In the genomic region with DNA sequence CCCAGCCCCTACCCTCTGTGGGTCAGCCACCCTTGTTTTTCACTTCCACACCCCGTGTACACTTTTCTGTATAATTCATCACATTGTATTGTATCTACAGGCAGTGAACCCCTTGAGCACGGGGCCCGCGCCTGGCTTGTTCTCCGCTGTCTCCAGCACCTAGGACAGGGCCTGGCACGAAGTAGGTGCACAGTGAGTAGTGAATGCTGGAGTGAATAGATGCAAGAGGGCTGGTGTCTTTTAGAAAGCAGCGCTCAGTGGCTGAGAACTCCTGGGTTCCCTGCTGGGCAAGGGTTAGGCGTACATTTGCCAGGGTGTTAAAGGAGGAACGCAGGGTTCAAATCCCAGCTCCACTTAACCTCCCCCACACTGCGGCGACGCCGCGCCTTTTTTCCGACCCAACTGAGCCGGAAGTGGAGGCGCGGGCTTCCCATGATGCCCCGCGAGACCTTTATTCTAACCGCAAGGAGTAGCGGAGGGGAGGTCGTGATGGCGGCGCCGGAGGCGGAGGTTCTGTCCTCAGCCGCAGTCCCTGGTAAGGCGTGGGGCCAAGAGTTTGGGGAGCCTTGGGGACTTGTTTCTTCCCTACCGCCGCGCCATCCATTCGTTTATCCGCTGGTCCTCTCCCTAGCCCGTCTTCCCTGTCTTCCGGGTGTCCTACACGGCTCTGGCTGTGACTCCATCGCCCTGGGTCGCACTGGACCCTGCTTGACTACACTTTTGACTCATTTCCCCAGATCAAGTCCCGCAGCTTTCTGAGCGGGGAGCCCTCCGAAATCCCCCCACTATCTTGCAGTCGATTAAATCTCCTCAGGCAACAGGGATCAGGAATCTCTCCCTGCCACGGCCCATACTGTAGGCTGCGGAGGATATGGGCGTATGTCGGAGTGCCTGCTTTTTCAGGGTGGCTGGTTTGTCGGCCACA, we compare ENCODE assay signal across 8 cellular contexts. TPM values are rescaled to one million over a fixed set of nuclear protein-coding genes. Genes with fewer than 3 reads are reported as not detected.
DNase-seq lines count a peak whose midpoint lies in the region; ATAC-seq and TF ChIP-seq lines count a peak whose summit lies in the region.

A gene with protein sequence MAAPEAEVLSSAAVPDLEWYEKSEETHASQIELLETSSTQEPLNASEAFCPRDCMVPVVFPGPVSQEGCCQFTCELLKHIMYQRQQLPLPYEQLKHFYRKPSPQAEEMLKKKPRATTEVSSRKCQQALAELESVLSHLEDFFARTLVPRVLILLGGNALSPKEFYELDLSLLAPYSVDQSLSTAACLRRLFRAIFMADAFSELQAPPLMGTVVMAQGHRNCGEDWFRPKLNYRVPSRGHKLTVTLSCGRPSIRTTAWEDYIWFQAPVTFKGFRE (plus strand): TSS at position 454 of the 925 bp plus-strand sequence. CDS start 36 bp downstream, at position 490.

- no peak for TF ChIP-seq CTCF in BJ (IDR thresholded peaks at IDR 0.05; ENCODE audit: insufficient read depth, low read depth, low read length)
- no peak for TF ChIP-seq CTCF in coronary artery (IDR thresholded peaks at IDR 0.05)

- H3K27ac Mint-ChIP-seq in activated CD4-positive, alpha-beta T cell treated with anti-CD3 and anti-CD28 coated beads, Interleukin-2, amount 10 ng/mL, durations not matched to agents 7 days and 5 days = peak within 1 kb of the TSS; percentile 93

- H3K4me3 ChIP-seq in BJ (ENCODE audit: low read depth, low read length) = peak within 1 kb of the TSS; percentile 64
- H3K4me3 ChIP-seq in coronary artery = peak within 1 kb of the TSS; percentile 96

- H3K36me3 Mint-ChIP-seq in activated CD4-positive, alpha-beta T cell treated with anti-CD3 and anti-CD28 coated beads, Interleukin-2, amount 10 ng/mL, durations not matched to agents 7 days and 5 days (ENCODE audit: low read depth) = peaks cover 41% of the 10 kb centered on the region

- peak within 1 kb of the TSS; percentile 98 for H3K4me3 Mint-ChIP-seq in activated CD4-positive, alpha-beta T cell treated with anti-CD3 and anti-CD28 coated beads, Interleukin-2, amount 10 ng/mL, durations not matched to agents 7 days and 5 days

- DNase-seq in BJ (ENCODE audit: low read depth) = no peak
- DNase-seq in NCI-H69 (lab: John Stamatoyannopoulos, UW) = peak; percentile 95
- peak; percentile 91 for DNase-seq in activated CD4-positive, alpha-beta T cell treated with anti-CD3 and anti-CD28 coated beads, Interleukin-2, amount 10 ng/mL, durations not matched to agents 7 days and 5 days
- DNase-seq in coronary artery (ENCODE audit: low spot score) = peak; percentile 87
- DNase-seq in left lobe of liver (ENCODE audit: low spot score) = peak; percentile 88
- DNase-seq in stimulated activated CD4-positive, alpha-beta T cell treated with anti-CD3 and anti-CD28 coated beads, Interleukin-2, amount 100 ng/mL, for 24 hours = peak; percentile 89 to 90

- peaks cover 6% of the 10 kb centered on the region for H3K36me3 ChIP-seq in BJ (ENCODE audit: control insufficient read depth, insufficient read depth, low read length)

- ATAC-seq in GM19328 (IDR thresholded peaks at IDR 0.05; ENCODE audit: unreplicated experiment) (peak; percentile 68), HG03521 (IDR thresholded peaks at IDR 0.05; ENCODE audit: unreplicated experiment) (peak; percentile 70), left lobe of liver (peak; percentile 94)

- no peaks in the 10 kb centered on the region for H3K27me3 Mint-ChIP-seq in activated CD4-positive, alpha-beta T cell treated with anti-CD3 and anti-CD28 coated beads, Interleukin-2, amount 10 ng/mL, durations not matched to agents 7 days and 5 days

- CTCF ChIA-PET in BJ (lab: Yijun Ruan, JAX) = interaction anchor here (1.2 to 1.4 kb wide), 2 partner anchors 28 to 443 kb away, joined by 3 to 4 read pairs; no protein-coding TSS in a partner anchor
- CTCF ChIA-PET in activated CD4-positive, alpha-beta T cell treated with anti-CD3 and anti-CD28 coated beads, Interleukin-2, amount 10 ng/mL, durations not matched to agents 7 days and 5 days (lab: Charles Lee) = interaction anchor here (2.0 to 2.8 kb wide), 3 partner anchors 10 to 134 kb away, joined by 6 to 11 read pairs (median 11); a partner anchor contains a TSS

- peak within 1 kb of the TSS; percentile 55 to 93 for H3K27ac ChIP-seq in coronary artery

- H3K9me3 Mint-ChIP-seq in activated CD4-positive, alpha-beta T cell treated with anti-CD3 and anti-CD28 coated beads, Interleukin-2, amount 10 ng/mL, durations not matched to agents 7 days and 5 days = no peaks in the 10 kb centered on the region

- peaks cover 50% of the 10 kb centered on the region for H3K4me1 Mint-ChIP-seq in activated CD4-positive, alpha-beta T cell treated with anti-CD3 and anti-CD28 coated beads, Interleukin-2, amount 10 ng/mL, durations not matched to agents 7 days and 5 days

- no peaks in the 10 kb centered on the region for H3K27me3 ChIP-seq in BJ (ENCODE audit: control insufficient read depth, insufficient read depth, low read length)

- POLR2A ChIA-PET in BJ (lab: Charles Lee) = interaction anchor here (0.6 kb wide), 2 partner anchors 10 to 134 kb away, joined by 4 read pairs; a partner anchor contains a TSS
- POLR2A ChIA-PET in activated CD4-positive, alpha-beta T cell treated with anti-CD3 and anti-CD28 coated beads, Interleukin-2, amount 10 ng/mL, durations not matched to agents 7 days and 5 days (lab: Charles Lee) = no interaction called here

RNA-seq across cellular contexts. Expression of the gene that starts here (rescaled TPM):
- polyA plus RNA-seq in BJ (2011; rRNA removed) = 37.7 and 39.3 TPM in 2 replicates
- polyA minus RNA-seq in BJ (2011; rRNA and poly(A)+ RNA removed) = 26.7 and 41.1 TPM in 2 replicates
- 10 to 100 TPM; 41.8 to 44.3 TPM for total RNA-seq in activated CD4-positive, alpha-beta T cell treated with anti-CD3 and anti-CD28 coated beads, Interleukin-2, amount 10 ng/mL, durations not matched to agents 7 days and 5 days
- 9.8 TPM for total RNA-seq in left lobe of liver
